Comparison of ENCODE assay signal across 20 cellular contexts in genomic region chr17:37221865-37222264, GRCh38.
"Had no signal": no experiment of that assay in that cellular context is flagged by ENCODE, and none has a peak within 500 bp of the region (broad histone marks: within the 10 kb centered on the region; RNA-seq: fewer than 3 reads in every experiment).

No MANE protein-coding gene starts in this region.

- H3K27ac ChIP-seq: right lobe of liver, spleen, WERI-Rb-1 had no signal

- H3K27me3 ChIP-seq: right lobe of liver, spleen had no signal

- H3K27ac Mint-ChIP-seq: activated T-helper 1 cell treated with anti-CD3 and anti-CD28 coated beads, Interleukin-12 subunit alpha, Interleukin-12 subunit beta, Interleukin-2, Interleukin-4 antibody, amounts not matched to agents 30 ng/mL and 10 ng/mL and 1 ng/mL, durations not matched to agents 14 hours and 24 hours and 36 hours; effector memory CD8-positive, alpha-beta T cell; progenitor cell of endocrine pancreas had no signal

- H3K9me3 ChIP-seq: right lobe of liver, spleen had no signal

- H3K4me1 ChIP-seq: spleen had no signal

- H3K4me3 ChIP-seq: right lobe of liver, spleen had no signal

- H3K9me3 Mint-ChIP-seq: activated T-helper 1 cell treated with anti-CD3 and anti-CD28 coated beads, Interleukin-12 subunit alpha, Interleukin-12 subunit beta, Interleukin-2, Interleukin-4 antibody, amounts not matched to agents 30 ng/mL and 10 ng/mL and 1 ng/mL, durations not matched to agents 14 hours and 24 hours and 36 hours; effector memory CD8-positive, alpha-beta T cell; naive thymus-derived CD8-positive, alpha-beta T cell had no signal

- H3K4me3 Mint-ChIP-seq: activated CD8-positive, alpha-beta T cell treated with anti-CD3 and anti-CD28 coated beads, Interleukin-2, amount 10 ng/mL, durations not matched to agents 7 days and 5 days; activated T-helper 1 cell treated with anti-CD3 and anti-CD28 coated beads, Interleukin-12 subunit alpha, Interleukin-12 subunit beta, Interleukin-2, Interleukin-4 antibody, amounts not matched to agents 30 ng/mL and 10 ng/mL and 1 ng/mL, durations not matched to agents 14 hours and 24 hours and 36 hours; effector memory CD8-positive, alpha-beta T cell; naive thymus-derived CD8-positive, alpha-beta T cell had no signal

- H3K27me3 Mint-ChIP-seq: effector memory CD8-positive, alpha-beta T cell; naive thymus-derived CD8-positive, alpha-beta T cell; progenitor cell of endocrine pancreas had no signal

- DNase-seq: activated CD4-positive, alpha-beta T cell treated with anti-CD3 and anti-CD28 coated beads for 4 hours; activated CD8-positive, alpha-beta memory T cell treated with anti-CD3 and anti-CD28 coated beads, Interleukin-2, amount 50 U/mL, for 48 hours; activated CD8-positive, alpha-beta T cell treated with anti-CD3 and anti-CD28 coated beads, Interleukin-2, amount 10 ng/mL, durations not matched to agents 7 days and 5 days; activated naive CD4-positive, alpha-beta T cell; central memory CD4-positive, alpha-beta T cell; effector memory CD8-positive, alpha-beta T cell; erythroblast; glutamatergic neuron; naive thymus-derived CD8-positive, alpha-beta T cell; nucleus accumbens; right lobe of liver; spleen; stimulated activated CD4-positive, alpha-beta T cell treated with anti-CD3 and anti-CD28 coated beads, Interleukin-2, amount 100 ng/mL, for 24 hours; stimulated activated naive CD4-positive, alpha-beta T cell; substantia nigra; T1000; trophoblast cell; WERI-Rb-1 had no signal

- H3K4me1 Mint-ChIP-seq: naive thymus-derived CD8-positive, alpha-beta T cell had no signal
